8 cellular contexts compared by ENCODE assay signal in the genomic region with DNA sequence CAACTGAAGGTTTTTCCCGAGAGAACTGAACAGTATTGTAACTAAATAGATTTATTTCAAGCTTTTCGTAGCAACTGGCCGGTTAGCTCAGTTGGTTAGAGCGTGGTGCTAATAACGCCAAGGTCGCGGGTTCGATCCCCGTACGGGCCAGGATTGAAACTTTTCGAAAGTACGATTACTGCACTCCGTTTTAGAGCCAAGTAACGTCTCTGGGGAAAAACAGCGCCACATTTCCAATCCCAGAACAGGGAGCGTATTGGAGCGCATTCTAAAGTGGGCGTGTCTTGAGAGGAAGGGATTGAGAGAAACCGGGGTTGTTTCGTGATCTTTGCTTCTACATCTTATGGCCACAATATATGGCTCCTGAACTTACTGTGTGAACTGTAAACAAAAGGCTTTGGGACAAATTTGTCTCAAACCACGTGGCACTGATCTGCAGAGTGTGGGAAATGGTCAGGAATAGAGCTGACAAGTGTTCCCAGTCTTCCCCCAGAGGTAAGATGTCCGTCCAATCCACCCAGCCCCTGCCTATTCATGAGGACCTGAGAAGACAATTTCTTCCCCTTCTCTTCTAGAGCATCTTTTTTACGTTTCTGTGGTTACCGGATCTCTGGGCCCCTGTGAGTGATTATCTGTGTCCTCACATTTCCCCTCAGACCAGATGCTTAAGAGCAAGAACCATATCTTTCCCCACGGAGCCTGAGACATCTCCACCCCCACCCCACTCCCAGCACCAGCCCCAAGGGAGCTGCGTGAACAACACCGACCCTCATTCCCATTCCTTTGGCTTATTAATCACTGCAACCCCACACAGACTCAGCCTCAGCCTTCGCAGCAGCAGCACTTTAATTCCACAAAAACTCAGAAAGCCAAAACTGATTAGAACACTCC. TPM values are rescaled to one million over a fixed set of nuclear protein-coding genes. Genes with fewer than 3 reads are reported as not detected.
DNase-seq lines count a peak whose midpoint lies in the region; ATAC-seq, FAIRE-seq and TF ChIP-seq lines count a peak whose summit lies in the region.

No MANE protein-coding gene starts in this region.

- dilution Hi-C loops in keratinocyte (cut with MboI; ENCODE audit: extremely low pct_ligation_motif_present, low sequenced_read_pairs) = no loop called here

- POLR2A ChIA-PET in GM10248 (lab: Yijun Ruan, JAX) = interaction anchor here (0.5 to 6.1 kb wide), 4 partner anchors 10 to 63 kb away, joined by 3 to 89 read pairs (median 4); a partner anchor contains a TSS

- peak overlapping the region; percentile 93 for H3K4me2 ChIP-seq in keratinocyte (ENCODE audit: control insufficient read depth, extremely low read depth, insufficient read depth, low read depth, low read length)

- H3K27ac ChIP-seq in keratinocyte (ENCODE audit: control insufficient read depth, insufficient read depth, low read length) = peak overlapping the region; percentile 66

- peaks cover 14% of the 10 kb centered on the region for H3K79me2 ChIP-seq in keratinocyte (ENCODE audit: control insufficient read depth, insufficient read depth, low read length)

- CTCF ChIA-PET in GM10248 (lab: Yijun Ruan, JAX) = interaction anchor here (0.6 to 4.3 kb wide), 12 partner anchors 12 to 558 kb away, joined by 3 to 30 read pairs (median 4); a partner anchor contains a TSS

- peak; percentile 85 for FAIRE-seq in keratinocyte (lab: Jason Lieb, UNC)

- H3K9ac ChIP-seq in keratinocyte (ENCODE audit: control insufficient read depth, extremely low read depth, insufficient read depth, low read length) = peak overlapping the region; percentile 82

- no peaks in the 10 kb centered on the region for H3K9me1 ChIP-seq in keratinocyte (ENCODE audit: control insufficient read depth, extremely low read depth, insufficient read depth, low read length)

- DNase-seq in GM10248 (ENCODE audit: extremely low spot score) (peak; percentile 67), NCI-H345 treated with DMSO at 0.1 percent for 48 hours (lab: John Stamatoyannopoulos, UW; ENCODE audit: unreplicated experiment) (peak; percentile 87), cerebellar cortex (ENCODE audit: low spot score) (peak; percentile 98), keratinocyte (ENCODE audit: low read depth, low spot score) (peak; percentile 88)
- peak; percentile 81 for DNase-seq in activated CD4-positive, CD25-positive, alpha-beta regulatory T cell treated with anti-CD3 and anti-CD28 coated beads, Interleukin-2, amount 50 U/mL, for 16 hours (ENCODE audit: low read depth, low spot score)
- peak; percentile 89 to 93 for DNase-seq in stimulated activated CD4-positive, alpha-beta T cell treated with anti-CD3 and anti-CD28 coated beads, Interleukin-12 subunit alpha, Interleukin-12 subunit beta, amount 100 ng/mL, for 24 hours (ENCODE audit: low read depth in 2 of 2)

- H2AFZ ChIP-seq in keratinocyte (ENCODE audit: control insufficient read depth, low read length) = no peak overlapping the region

- H3K9me3 ChIP-seq in keratinocyte (ENCODE audit: control insufficient read depth, low read depth, low read length) = no peaks in the 10 kb centered on the region

- H3K27me3 ChIP-seq in keratinocyte (ENCODE audit: control insufficient read depth, extremely low read depth, insufficient read depth, low read length) = no peaks in the 10 kb centered on the region

- no peaks in the 10 kb centered on the region for H4K20me1 ChIP-seq in keratinocyte (ENCODE audit: control insufficient read depth, extremely low read depth, insufficient read depth, low read length)

- ATAC-seq in HG03175 (IDR thresholded peaks at IDR 0.05; ENCODE audit: unreplicated experiment) (peak; percentile 16), GM19351 (IDR thresholded peaks at IDR 0.05; ENCODE audit: unreplicated experiment) (no peak)

- peaks cover 33% of the 10 kb centered on the region for H3K4me1 ChIP-seq in keratinocyte (ENCODE audit: control insufficient read depth, extremely low read depth, insufficient read depth, low read length)

- peak overlapping the region; percentile 73 to 93 (median 84) for H3K4me3 ChIP-seq in keratinocyte (ENCODE audit: control insufficient read depth in 2 of 3, extremely low read depth in 1 of 3, insufficient read depth in 2 of 3, low read depth in 1 of 3, low read length in 3 of 3)

- no peaks in the 10 kb centered on the region for H3K36me3 ChIP-seq in keratinocyte (ENCODE audit: control insufficient read depth in 2 of 2, extremely low read depth in 1 of 2, insufficient read depth in 2 of 2, low read length in 2 of 2)

- TF ChIP-seq CTCF in GM10248 (IDR thresholded peaks at IDR 0.05; ENCODE audit: control extremely low read depth, extremely low read depth, low read depth, missing control alignments) = peak; percentile 15
- TF ChIP-seq CTCF in keratinocyte (optimal IDR thresholded peaks at IDR 0.05 in 1 of 3, IDR thresholded peaks at IDR 0.05 in 1 of 3, conservative IDR thresholded peaks at IDR 0.05 in 1 of 3; ENCODE audit: extremely low read depth in 1 of 3, insufficient read depth in 2 of 3, low read length in 3 of 3) = peak in 1 of 3 experiments; percentile 14

RNA-seq across cellular contexts. Expression of a gene that starts 2.2 kb away (rescaled TPM):
- 4.2 to 6.3 TPM (median 5.5 TPM) in 3 replicates for polyA plus RNA-seq in keratinocyte
- 0.90 TPM for polyA plus RNA-seq in keratinocyte (2011; ENCODE audit: low read depth)
- 3.3 and 7.3 TPM in 2 replicates for polyA plus RNA-seq in keratinocyte (2011; cell fraction: cytosol; rRNA removed)
- 4.4 and 5.6 TPM in 2 replicates for polyA plus RNA-seq in keratinocyte (2011; cell fraction: nucleus; rRNA removed)
- polyA plus RNA-seq in keratinocyte (2012; ENCODE audit: low replicate concordance) = 4.5 and 6.5 TPM in 2 replicates
- polyA minus RNA-seq in keratinocyte = 2.9 to 5.0 TPM (median 3.9 TPM) in 3 replicates
- 10.6 TPM for polyA minus RNA-seq in keratinocyte (2011; cell fraction: cytosol; rRNA and poly(A)+ RNA removed)
- 3.3 and 3.4 TPM in 2 replicates for polyA minus RNA-seq in keratinocyte (2011; cell fraction: nucleus; rRNA and poly(A)+ RNA removed)

RNA-seq across cellular contexts. Expression of a gene that starts 11.6 kb away (rescaled TPM):
- polyA plus RNA-seq in keratinocyte = 16.2 to 21.8 TPM (median 19.0 TPM) in 3 replicates
- 10.0 TPM for polyA plus RNA-seq in keratinocyte (2011; ENCODE audit: low read depth)
- 13.1 and 16.1 TPM in 2 replicates for polyA plus RNA-seq in keratinocyte (2011; cell fraction: cytosol; rRNA removed)
- polyA plus RNA-seq in keratinocyte (2011; cell fraction: nucleus; rRNA removed) = 19.6 and 21.1 TPM in 2 replicates
- 13.7 and 19.3 TPM in 2 replicates for polyA plus RNA-seq in keratinocyte (2012; ENCODE audit: low replicate concordance)
- 20.1 to 94.3 TPM (median 45.7 TPM) in 3 replicates for polyA minus RNA-seq in keratinocyte
- polyA minus RNA-seq in keratinocyte (2011; cell fraction: cytosol; rRNA and poly(A)+ RNA removed) = 44.7 TPM
- polyA minus RNA-seq in keratinocyte (2011; cell fraction: nucleus; rRNA and poly(A)+ RNA removed) = 48.4 and 76.6 TPM in 2 replicates

RNA-seq across cellular contexts. Expression of a gene that starts 22.6 kb away (rescaled TPM):
- 1.4 to 28.2 TPM (median 12.6 TPM) in 3 replicates for polyA plus RNA-seq in keratinocyte
- not detected for polyA plus RNA-seq in keratinocyte (2011; ENCODE audit: low read depth)
- polyA plus RNA-seq in keratinocyte (2011; cell fraction: cytosol; rRNA removed) = 3.8 and 4.2 TPM in 2 replicates
- 11.6 and 12.8 TPM in 2 replicates for polyA plus RNA-seq in keratinocyte (2011; cell fraction: nucleus; rRNA removed)
- 0.25 and 28.3 TPM in 2 replicates for polyA plus RNA-seq in keratinocyte (2012; ENCODE audit: low replicate concordance)
- polyA minus RNA-seq in keratinocyte = 2.1 to 22.7 TPM (median 7.9 TPM) in 3 replicates
- 7.1 TPM for polyA minus RNA-seq in keratinocyte (2011; cell fraction: cytosol; rRNA and poly(A)+ RNA removed)
- 0.70 and 5.2 TPM in 2 replicates for polyA minus RNA-seq in keratinocyte (2011; cell fraction: nucleus; rRNA and poly(A)+ RNA removed)

RNA-seq across cellular contexts. Expression of a gene that starts 25.0 kb away (rescaled TPM):
- 8.1 to 10.4 TPM (median 9.8 TPM) in 3 replicates for polyA plus RNA-seq in keratinocyte
- polyA plus RNA-seq in keratinocyte (2011; ENCODE audit: low read depth) = 4.8 TPM
- polyA plus RNA-seq in keratinocyte (2011; cell fraction: cytosol; rRNA removed) = 18.2 and 18.5 TPM in 2 replicates
- 25.2 and 27.5 TPM in 2 replicates for polyA plus RNA-seq in keratinocyte (2011; cell fraction: nucleus; rRNA removed)
- polyA plus RNA-seq in keratinocyte (2012; ENCODE audit: low replicate concordance) = 17.1 and 41.4 TPM in 2 replicates
- 4.3 to 11.4 TPM (median 5.8 TPM) in 3 replicates for polyA minus RNA-seq in keratinocyte
- polyA minus RNA-seq in keratinocyte (2011; cell fraction: cytosol; rRNA and poly(A)+ RNA removed) = 3.6 TPM
- 3.1 and 5.4 TPM in 2 replicates for polyA minus RNA-seq in keratinocyte (2011; cell fraction: nucleus; rRNA and poly(A)+ RNA removed)

RNA-seq across cellular contexts. Expression of a gene that starts 35.6 kb away (rescaled TPM):
- polyA plus RNA-seq in keratinocyte = 14.4 to 15.2 TPM (median 15.1 TPM) in 3 replicates
- 112 TPM for polyA plus RNA-seq in keratinocyte (2011; ENCODE audit: low read depth)
- polyA plus RNA-seq in keratinocyte (2011; cell fraction: cytosol; rRNA removed) = 6.8 and 12.7 TPM in 2 replicates
- polyA plus RNA-seq in keratinocyte (2011; cell fraction: nucleus; rRNA removed) = 50.1 and 90.1 TPM in 2 replicates
- polyA plus RNA-seq in keratinocyte (2012; ENCODE audit: low replicate concordance) = 24.3 and 51.6 TPM in 2 replicates
- polyA minus RNA-seq in keratinocyte = 29.9 to 138 TPM (median 46.3 TPM) in 3 replicates
- polyA minus RNA-seq in keratinocyte (2011; cell fraction: cytosol; rRNA and poly(A)+ RNA removed) = 38.8 TPM
- 61.0 and 101 TPM in 2 replicates for polyA minus RNA-seq in keratinocyte (2011; cell fraction: nucleus; rRNA and poly(A)+ RNA removed)
